ENCODE assay signal across 8 cellular contexts in the genomic region with DNA sequence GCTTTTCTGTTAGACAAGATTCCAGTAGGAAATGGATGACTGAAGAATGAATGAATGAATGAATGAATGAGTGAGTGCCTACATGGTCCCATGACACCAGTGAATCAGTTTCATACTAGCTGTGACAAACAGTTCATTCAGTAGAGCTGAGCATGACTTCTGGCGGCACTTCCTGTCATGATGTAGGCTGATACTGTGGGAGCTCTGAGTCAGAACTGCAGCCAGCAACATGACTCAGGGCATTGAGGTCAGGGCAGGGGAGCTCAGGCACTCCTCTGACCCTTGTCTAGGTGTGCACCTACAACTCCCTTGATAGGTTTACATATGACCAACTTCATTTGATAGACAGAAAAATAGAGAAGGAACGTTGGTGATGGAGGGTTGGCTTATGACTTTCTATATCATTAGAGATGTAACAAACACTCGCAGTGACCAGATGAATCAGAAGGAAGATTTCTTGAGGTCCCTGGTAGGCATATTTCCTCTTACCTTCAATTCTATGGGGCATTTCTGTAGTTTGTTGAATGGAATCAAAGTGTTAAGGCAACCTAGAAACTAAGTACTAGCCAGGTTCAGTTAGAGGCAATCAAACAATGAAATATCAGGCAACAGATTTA.
A peak's percentile ranks its signal among the peaks of the same experiment; 100 is the strongest.
DNase-seq lines count a peak whose midpoint lies in the region; ATAC-seq, FAIRE-seq and TF ChIP-seq lines count a peak whose summit lies in the region.

No MANE protein-coding gene starts in this region.

- no peaks in the 10 kb centered on the region for H3K9me3 Mint-ChIP-seq in activated naive CD4-positive, alpha-beta T cell treated with anti-CD3 and anti-CD28 coated beads, Interleukin-2, amount 50 U/mL, for 24 hours

- peak overlapping the region; percentile 19 for H3K4me3 Mint-ChIP-seq in activated naive CD4-positive, alpha-beta T cell treated with anti-CD3 and anti-CD28 coated beads, Interleukin-2, amount 50 U/mL, for 24 hours

- TF ChIP-seq CTCF in keratinocyte (optimal IDR thresholded peaks at IDR 0.05 in 1 of 3, IDR thresholded peaks at IDR 0.05 in 1 of 3, conservative IDR thresholded peaks at IDR 0.05 in 1 of 3; ENCODE audit: extremely low read depth in 1 of 3, insufficient read depth in 2 of 3, low read length in 3 of 3), result no peak

- H3K9ac ChIP-seq in keratinocyte (ENCODE audit: control insufficient read depth, extremely low read depth, insufficient read depth, low read length), result no peak overlapping the region

- H2AFZ ChIP-seq in keratinocyte (ENCODE audit: control insufficient read depth, low read length), result no peak overlapping the region

- peak overlapping the region; percentile 88 for H3K27ac Mint-ChIP-seq in activated naive CD4-positive, alpha-beta T cell treated with anti-CD3 and anti-CD28 coated beads, Interleukin-2, amount 50 U/mL, for 24 hours

- H3K27me3 Mint-ChIP-seq in activated naive CD4-positive, alpha-beta T cell treated with anti-CD3 and anti-CD28 coated beads, Interleukin-2, amount 50 U/mL, for 24 hours, result no peaks in the 10 kb centered on the region

- dilution Hi-C loops in keratinocyte (cut with MboI; ENCODE audit: extremely low pct_ligation_motif_present, low sequenced_read_pairs), result no loop called here

- no peaks in the 10 kb centered on the region for H3K9me1 ChIP-seq in keratinocyte (ENCODE audit: control insufficient read depth, extremely low read depth, insufficient read depth, low read length)

- H3K79me2 ChIP-seq in keratinocyte (ENCODE audit: control insufficient read depth, insufficient read depth, low read length), result no peaks in the 10 kb centered on the region

- FAIRE-seq in keratinocyte (lab: Jason Lieb, UNC), result peak; percentile 90

- no peaks in the 10 kb centered on the region for H4K20me1 ChIP-seq in keratinocyte (ENCODE audit: control insufficient read depth, extremely low read depth, insufficient read depth, low read length)

- DNase-seq in RPMI8226, result peak; percentile 5
- peak; percentile 82 for DNase-seq in keratinocyte (ENCODE audit: low read depth, low spot score)
- peak; percentile 65 to 76 for DNase-seq in stimulated activated CD8-positive, alpha-beta memory T cell treated with anti-CD3 and anti-CD28 coated beads, Interleukin-15, amount 100 ng/mL, for 48 hours (ENCODE audit: low read depth in 2 of 2)
- no peak for DNase-seq in NCI-H146 (lab: John Stamatoyannopoulos, UW)
- DNase-seq in cerebellum (ENCODE audit: low spot score), result no peak

- H3K9me3 ChIP-seq in keratinocyte (ENCODE audit: control insufficient read depth, low read depth, low read length), result no peaks in the 10 kb centered on the region

- no peaks in the 10 kb centered on the region for H3K27me3 ChIP-seq in keratinocyte (ENCODE audit: control insufficient read depth, extremely low read depth, insufficient read depth, low read length)

- H3K4me1 ChIP-seq in keratinocyte (ENCODE audit: control insufficient read depth, extremely low read depth, insufficient read depth, low read length), result peaks cover 9% of the 10 kb centered on the region

- peaks cover 17% of the 10 kb centered on the region for H3K4me1 Mint-ChIP-seq in activated naive CD4-positive, alpha-beta T cell treated with anti-CD3 and anti-CD28 coated beads, Interleukin-2, amount 50 U/mL, for 24 hours

- peaks cover 0 to 2% of the 10 kb centered on the region in 2 experiments for H3K36me3 ChIP-seq in keratinocyte (ENCODE audit: control insufficient read depth in 2 of 2, extremely low read depth in 1 of 2, insufficient read depth in 2 of 2, low read length in 2 of 2)

- peak overlapping the region; percentile 63 for H3K27ac ChIP-seq in keratinocyte (ENCODE audit: control insufficient read depth, insufficient read depth, low read length)

- no peak overlapping the region for H3K4me2 ChIP-seq in keratinocyte (ENCODE audit: control insufficient read depth, extremely low read depth, insufficient read depth, low read depth, low read length)

- no peak overlapping the region for H3K4me3 ChIP-seq in keratinocyte (ENCODE audit: control insufficient read depth in 2 of 3, extremely low read depth in 1 of 3, insufficient read depth in 2 of 3, low read depth in 1 of 3, low read length in 3 of 3)

- no peaks in the 10 kb centered on the region for H3K36me3 Mint-ChIP-seq in activated naive CD4-positive, alpha-beta T cell treated with anti-CD3 and anti-CD28 coated beads, Interleukin-2, amount 50 U/mL, for 24 hours

- peak; percentile 98 for ATAC-seq in GM18870 (IDR thresholded peaks at IDR 0.05; ENCODE audit: unreplicated experiment)
- peak; percentile 96 for ATAC-seq in HG02970 (IDR thresholded peaks at IDR 0.05; ENCODE audit: low FRiP score, unreplicated experiment)

Comparison
In these comparisons a context has a peak if more than half of its experiments do, and no peak if none do; other contexts are left out.
1. DNase-seq: peak in RPMI8226 (single experiment), keratinocyte (single experiment) and stimulated activated CD8-positive, alpha-beta memory T cell treated with anti-CD3 and anti-CD28 coated beads, Interleukin-15, amount 100 ng/mL, for 48 hours (2 of 2); none in NCI-H146 (single experiment) and cerebellum (single experiment).